17 cellular contexts compared by ENCODE assay signal in genomic region chr5:179487145-179487544, GRCh38.
DNase-seq lines count a peak whose midpoint lies in the region; ATAC-seq and TF ChIP-seq lines count a peak whose summit lies in the region.
"Had no signal": no experiment of that assay in that cellular context is flagged by ENCODE, and none has a peak within 500 bp of the region (broad histone marks: within the 10 kb centered on the region; RNA-seq: fewer than 3 reads in every experiment).

No MANE protein-coding gene starts in this region.

- no peak overlapping the region for H3K4me3 ChIP-seq in RWPE2 (ENCODE audit: severe bottlenecking)
- no peak overlapping the region for H3K4me3 ChIP-seq in neural progenitor cell
- H3K4me3 ChIP-seq: GM12878, GM23248, K562 had no signal

- H3K27me3 ChIP-seq in RWPE2 (ENCODE audit: insufficient read depth, poor library complexity, severe bottlenecking): no peaks in the 10 kb centered on the region
- H3K27me3 ChIP-seq in neural progenitor cell: no peaks in the 10 kb centered on the region
- H3K27me3 ChIP-seq: BE2C had no signal

- H3K9me3 ChIP-seq in RWPE2 (ENCODE audit: severe bottlenecking) (no peaks in the 10 kb centered on the region), neural progenitor cell (ENCODE audit: low read depth) (no peaks in the 10 kb centered on the region)
- H3K9me3 ChIP-seq: BE2C had no signal

- no peaks in the 10 kb centered on the region for H3K4me1 ChIP-seq in RWPE2 (ENCODE audit: insufficient read depth, poor library complexity, severe bottlenecking)
- H3K4me1 ChIP-seq in neural progenitor cell: no peaks in the 10 kb centered on the region
- H3K4me1 ChIP-seq: BE2C had no signal

- H3K79me2 ChIP-seq in neural progenitor cell (ENCODE audit: low read depth): no peaks in the 10 kb centered on the region

- H3K27me3 Mint-ChIP-seq in brain (peaks cover 8% of the 10 kb centered on the region), neural progenitor cell (ENCODE audit: insufficient read depth, low read depth) (peaks cover 11% of the 10 kb centered on the region), type B pancreatic cell (no peaks in the 10 kb centered on the region)
- peaks cover 4% of the 10 kb centered on the region for H3K27me3 Mint-ChIP-seq in activated naive CD8-positive, alpha-beta T cell treated with anti-CD3 and anti-CD28 coated beads for 36 hours

- H3K9ac ChIP-seq in neural progenitor cell: no peak overlapping the region
- H3K9ac ChIP-seq: GM23248 had no signal

- no peak overlapping the region for H3K4me2 ChIP-seq in neural progenitor cell

- no peaks in the 10 kb centered on the region for H3K36me3 Mint-ChIP-seq in brain
- H3K36me3 Mint-ChIP-seq in neural progenitor cell: no peaks in the 10 kb centered on the region
- H3K36me3 Mint-ChIP-seq in type B pancreatic cell: no peaks in the 10 kb centered on the region
- H3K36me3 Mint-ChIP-seq in activated naive CD8-positive, alpha-beta T cell treated with anti-CD3 and anti-CD28 coated beads for 36 hours: no peaks in the 10 kb centered on the region
- H3K36me3 Mint-ChIP-seq: CD4-positive, CD25-positive, alpha-beta regulatory T cell; CD8-positive, alpha-beta memory T cell had no signal

- H3K36me3 ChIP-seq in RWPE2 (ENCODE audit: low read depth) (no peaks in the 10 kb centered on the region), neural progenitor cell (no peaks in the 10 kb centered on the region)
- H3K36me3 ChIP-seq: BE2C had no signal

- H3K27ac ChIP-seq in RWPE2 (ENCODE audit: poor library complexity, severe bottlenecking): no peak overlapping the region
- no peak overlapping the region for H3K27ac ChIP-seq in neural progenitor cell
- H3K27ac ChIP-seq: GM23248 had no signal

- H3F3A ChIP-seq in neural progenitor cell (ENCODE audit: low read depth): no peaks in the 10 kb centered on the region

- H3K4me3 Mint-ChIP-seq in brain (peak overlapping the region in 1 of 5 experiments; percentile 21), neural progenitor cell (no peak overlapping the region), type B pancreatic cell (no peak overlapping the region)
- H3K4me3 Mint-ChIP-seq in activated naive CD8-positive, alpha-beta T cell treated with anti-CD3 and anti-CD28 coated beads for 36 hours: no peak overlapping the region
- H3K4me3 Mint-ChIP-seq: CD4-positive, CD25-positive, alpha-beta regulatory T cell; CD8-positive, alpha-beta memory T cell had no signal

- no peak overlapping the region for H2AFZ ChIP-seq in neural progenitor cell (replicated peaks)
- H2AFZ ChIP-seq: GM23248 had no signal

- H3K4me1 Mint-ChIP-seq in brain: peaks cover 33% of the 10 kb centered on the region
- peaks cover 3% of the 10 kb centered on the region for H3K4me1 Mint-ChIP-seq in neural progenitor cell
- no peaks in the 10 kb centered on the region for H3K4me1 Mint-ChIP-seq in type B pancreatic cell (ENCODE audit: unreplicated experiment)
- H3K4me1 Mint-ChIP-seq in activated naive CD8-positive, alpha-beta T cell treated with anti-CD3 and anti-CD28 coated beads for 36 hours: no peaks in the 10 kb centered on the region
- H3K4me1 Mint-ChIP-seq: CD8-positive, alpha-beta memory T cell had no signal

- ATAC-seq in RWPE2 (ENCODE audit: low read depth) (no peak), HG02885 (IDR thresholded peaks at IDR 0.05; ENCODE audit: poor library complexity, unreplicated experiment) (no peak)
- ATAC-seq: GM12878, K562 had no signal

- no peaks in the 10 kb centered on the region for H4K20me1 ChIP-seq in neural progenitor cell (ENCODE audit: low read depth)

- TF ChIP-seq CTCF in RWPE2 (IDR thresholded peaks at IDR 0.05; ENCODE audit: poor library complexity, severe bottlenecking): no peak
- no peak for TF ChIP-seq CTCF in brain (conservative IDR thresholded peaks at IDR 0.05)
- TF ChIP-seq CTCF in neural progenitor cell (IDR thresholded peaks at IDR 0.05): no peak
- TF ChIP-seq CTCF in type B pancreatic cell (conservative IDR thresholded peaks at IDR 0.05): no peak

- DNase-seq in RWPE2 (ENCODE audit: low spot score) (peak; percentile 25), neural progenitor cell (ENCODE audit: low spot score) (no peak), type B pancreatic cell (ENCODE audit: extremely low spot score, unreplicated experiment) (no peak), H4 (ENCODE audit: low spot score) (no peak)
- DNase-seq in activated naive CD8-positive, alpha-beta T cell treated with anti-CD3 and anti-CD28 coated beads for 36 hours: no peak
- DNase-seq: ACHN; BE2C; CD4-positive, CD25-positive, alpha-beta regulatory T cell; CD8-positive, alpha-beta memory T cell; DND-41; EL; GM23248; HCEC 1CT had no signal

- H3K27ac Mint-ChIP-seq in brain (peak overlapping the region in 3 of 5 experiments; percentile 59 to 90 (median 76)), neural progenitor cell (peak overlapping the region; percentile 46), type B pancreatic cell (peak overlapping the region; percentile 65)
- no peak overlapping the region for H3K27ac Mint-ChIP-seq in activated naive CD8-positive, alpha-beta T cell treated with anti-CD3 and anti-CD28 coated beads for 36 hours
- H3K27ac Mint-ChIP-seq: CD4-positive, CD25-positive, alpha-beta regulatory T cell; CD8-positive, alpha-beta memory T cell had no signal

- H3K9me3 Mint-ChIP-seq in brain (peaks cover 0 to 11% (median 7%) of the 10 kb centered on the region in 5 experiments), neural progenitor cell (peaks cover 13% of the 10 kb centered on the region), type B pancreatic cell (no peaks in the 10 kb centered on the region)
- H3K9me3 Mint-ChIP-seq in activated naive CD8-positive, alpha-beta T cell treated with anti-CD3 and anti-CD28 coated beads for 36 hours: no peaks in the 10 kb centered on the region
- H3K9me3 Mint-ChIP-seq: CD4-positive, CD25-positive, alpha-beta regulatory T cell; CD8-positive, alpha-beta memory T cell had no signal
